8 cellular contexts compared by ENCODE assay signal in genomic region chr5:151115272-151115905, GRCh38. TPM values are rescaled to one million over a fixed set of nuclear protein-coding genes. Genes with fewer than 3 reads are reported as not detected.
DNase-seq lines count a peak whose midpoint lies in the region; ATAC-seq and TF ChIP-seq lines count a peak whose summit lies in the region.

No MANE protein-coding gene starts in this region.

- no peak overlapping the region for H3K4me3 Mint-ChIP-seq in activated CD8-positive, alpha-beta memory T cell treated with anti-CD3 and anti-CD28 coated beads, Interleukin-2, amount 10 ng/mL, durations not matched to agents 7 days and 5 days
- H3K4me3 Mint-ChIP-seq in endothelial cell (ENCODE audit: unreplicated experiment) = no peak overlapping the region

- H3K36me3 Mint-ChIP-seq in activated CD8-positive, alpha-beta memory T cell treated with anti-CD3 and anti-CD28 coated beads, Interleukin-2, amount 10 ng/mL, durations not matched to agents 7 days and 5 days = peaks cover 56% of the 10 kb centered on the region
- peaks cover 33% of the 10 kb centered on the region for H3K36me3 Mint-ChIP-seq in endothelial cell (ENCODE audit: low read depth, unreplicated experiment)

- no peaks in the 10 kb centered on the region for H3K4me1 Mint-ChIP-seq in activated CD8-positive, alpha-beta memory T cell treated with anti-CD3 and anti-CD28 coated beads, Interleukin-2, amount 10 ng/mL, durations not matched to agents 7 days and 5 days
- H3K4me1 Mint-ChIP-seq in endothelial cell (ENCODE audit: unreplicated experiment) = no peaks in the 10 kb centered on the region

- no peaks in the 10 kb centered on the region for H3K27me3 Mint-ChIP-seq in activated CD8-positive, alpha-beta memory T cell treated with anti-CD3 and anti-CD28 coated beads, Interleukin-2, amount 10 ng/mL, durations not matched to agents 7 days and 5 days
- H3K27me3 Mint-ChIP-seq in endothelial cell (ENCODE audit: unreplicated experiment) = no peaks in the 10 kb centered on the region

- DNase-seq in G401 (ENCODE audit: low spot score) = peak; percentile 80
- peak; percentile 72 for DNase-seq in NOMO-1 treated with DMSO at 0.1 percent for 48 hours (lab: John Stamatoyannopoulos, UW; ENCODE audit: unreplicated experiment)
- peak; percentile 77 for DNase-seq in activated CD8-positive, alpha-beta memory T cell treated with anti-CD3 and anti-CD28 coated beads, Interleukin-2, amount 10 ng/mL, durations not matched to agents 7 days and 5 days
- DNase-seq in endothelial cell (ENCODE audit: low spot score) = peak; percentile 83
- peak; percentile 52 for DNase-seq in middle frontal gyrus (ENCODE audit: extremely low spot score, low spot score)
- DNase-seq in stimulated activated CD8-positive, alpha-beta memory T cell treated with anti-CD3 and anti-CD28 coated beads, Interleukin-4, amount 100 ng/mL, for 48 hours = peak; percentile 87

- CTCF ChIA-PET in activated CD8-positive, alpha-beta memory T cell treated with anti-CD3 and anti-CD28 coated beads, Interleukin-2, amount 10 ng/mL, durations not matched to agents 7 days and 5 days (lab: Charles Lee) = interaction anchor here (0.7 to 7.6 kb wide), 43 partner anchors 9 to 656 kb away, joined by 3 to 182 read pairs (median 5); partner anchors contain the start of genes ANXA6, CCDC69 and TNIP1

- ATAC-seq in HG03095 (IDR thresholded peaks at IDR 0.05; ENCODE audit: unreplicated experiment) (peak; percentile 44), GM18519 (IDR thresholded peaks at IDR 0.05; ENCODE audit: low FRiP score, unreplicated experiment) (no peak)
- peak; percentile 68 for ATAC-seq in activated CD8-positive, alpha-beta memory T cell treated with anti-CD3 and anti-CD28 coated beads, Interleukin-2, amount 10 ng/mL, durations not matched to agents 7 days and 5 days

- H3K9me3 Mint-ChIP-seq in activated CD8-positive, alpha-beta memory T cell treated with anti-CD3 and anti-CD28 coated beads, Interleukin-2, amount 10 ng/mL, durations not matched to agents 7 days and 5 days (ENCODE audit: low read depth) = no peaks in the 10 kb centered on the region
- H3K9me3 Mint-ChIP-seq in endothelial cell (ENCODE audit: unreplicated experiment) = no peaks in the 10 kb centered on the region

- no peak overlapping the region for H3K27ac Mint-ChIP-seq in activated CD8-positive, alpha-beta memory T cell treated with anti-CD3 and anti-CD28 coated beads, Interleukin-2, amount 10 ng/mL, durations not matched to agents 7 days and 5 days
- H3K27ac Mint-ChIP-seq in endothelial cell (ENCODE audit: unreplicated experiment) = no peak overlapping the region

- peak; percentile 82 for TF ChIP-seq CTCF in endothelial cell (IDR thresholded peaks at IDR 0.05; ENCODE audit: unreplicated experiment)

- in situ Hi-C loops in G401 (cut with HindIII; ENCODE audit: low sequenced_read_pairs) = no loop called here

RNA-seq across cellular contexts. Expression of gene TNIP1, which starts 34.6 kb away (rescaled TPM):
- 32.2 and 40.4 TPM in 2 replicates for total RNA-seq in G401 (2014; rRNA removed; shearing (Covaris generic))
- total RNA-seq in activated CD8-positive, alpha-beta memory T cell treated with anti-CD3 and anti-CD28 coated beads, Interleukin-2, amount 10 ng/mL, durations not matched to agents 7 days and 5 days = 100 to 1,000 TPM; 136 to 201 TPM
- 76.0 TPM for total RNA-seq in endothelial cell (ENCODE audit: unreplicated experiment)

RNA-seq across cellular contexts. Expression of gene ANXA6, which starts 42.2 kb away (rescaled TPM):
- 299 and 371 TPM in 2 replicates for total RNA-seq in G401 (2014; rRNA removed; shearing (Covaris generic))
- total RNA-seq in activated CD8-positive, alpha-beta memory T cell treated with anti-CD3 and anti-CD28 coated beads, Interleukin-2, amount 10 ng/mL, durations not matched to agents 7 days and 5 days = 100 to 1,000 TPM; 623 to 640 TPM
- 224 TPM for total RNA-seq in endothelial cell (ENCODE audit: unreplicated experiment)
